In genomic region chr6:29941006-29941405, GRCh38 we compare ENCODE assay signal across 11 cellular contexts. TPM values are rescaled to one million over a fixed set of nuclear protein-coding genes. Genes with fewer than 3 reads are reported as not detected.
A peak's percentile ranks its signal among the peaks of the same experiment; 100 is the strongest.
DNase-seq lines count a peak whose midpoint lies in the region; ATAC-seq and TF ChIP-seq lines count a peak whose summit lies in the region.
"Had no signal": no experiment of that assay in that cellular context is flagged by ENCODE, and none has a peak within 500 bp of the region (broad histone marks: within the 10 kb centered on the region; RNA-seq: fewer than 3 reads in every experiment).

No MANE protein-coding gene starts in this region.

- H3K4me2 ChIP-seq in DND-41 (ENCODE audit: insufficient read depth, low read length) (peak overlapping the region; percentile 71; the same call in 1 of the 2 replicates), osteoblast (ENCODE audit: insufficient read depth, low read length) (no peak overlapping the region)

- H3K36me3 Mint-ChIP-seq in dendritic cell treated with granulocyte-macrophage colony-stimulating factor and Interleukin-4, amounts not matched to agents 40 ng/mL and 50 ng/mL, for 4 days (ENCODE audit: low read depth) = peaks cover 44% of the 10 kb centered on the region

- no peak overlapping the region for H3K9ac ChIP-seq in DND-41 (ENCODE audit: low read depth, low read length)

- H3K9me3 Mint-ChIP-seq in dendritic cell treated with granulocyte-macrophage colony-stimulating factor and Interleukin-4, amounts not matched to agents 40 ng/mL and 50 ng/mL, for 4 days = no peaks in the 10 kb centered on the region

- DNase-seq in DND-41 = no peak
- peak; percentile 62 for DNase-seq in M059J (ENCODE audit: low read depth)
- no peak for DNase-seq in osteoblast (ENCODE audit: insufficient read length, low spot score, missing footprints)
- DNase-seq in GM19238 (ENCODE audit: insufficient read length, low spot score) = no peak
- no peak for DNase-seq in anterior cingulate cortex (lab: John Stamatoyannopoulos, UW)
- DNase-seq in NCI-H82 treated with DMSO at 0.1 percent for 48 hours (lab: John Stamatoyannopoulos, UW; ENCODE audit: unreplicated experiment) = no peak
- DNase-seq: NCI-H1417, NCI-H69 had no signal

- peak overlapping the region; percentile 96 for H3K27ac Mint-ChIP-seq in dendritic cell treated with granulocyte-macrophage colony-stimulating factor and Interleukin-4, amounts not matched to agents 40 ng/mL and 50 ng/mL, for 4 days

- intact Hi-C loops in dendritic cell treated with granulocyte-macrophage colony-stimulating factor and Interleukin-4, amounts not matched to agents 40 ng/mL and 50 ng/mL, for 4 days (cut with micrococcal nuclease) = loop anchor here (5.0 to 10.0 kb wide), 2 partner anchors 36 to 124 kb away; partner anchors contain the start of genes POLR1H and PPP1R11

- H3K27me3 Mint-ChIP-seq in dendritic cell treated with granulocyte-macrophage colony-stimulating factor and Interleukin-4, amounts not matched to agents 40 ng/mL and 50 ng/mL, for 4 days = peaks cover 2% of the 10 kb centered on the region

- peak overlapping the region; percentile 34 for H3K4me3 Mint-ChIP-seq in dendritic cell treated with granulocyte-macrophage colony-stimulating factor and Interleukin-4, amounts not matched to agents 40 ng/mL and 50 ng/mL, for 4 days

- TF ChIP-seq CTCF in DND-41 (IDR thresholded peaks at IDR 0.05; ENCODE audit: borderline replicate concordance, extremely low read depth, low read length, poor library complexity, severe bottlenecking) (no peak), osteoblast (IDR thresholded peaks at IDR 0.05; ENCODE audit: extremely low read depth, low read depth, low read length) (no peak)

- H3K27me3 ChIP-seq in DND-41 (ENCODE audit: insufficient read depth, low read length, poor library complexity) (no peaks in the 10 kb centered on the region), osteoblast (ENCODE audit: insufficient read depth, low read length) (no peaks in the 10 kb centered on the region)

- H3K4me3 ChIP-seq in DND-41 (ENCODE audit: low read depth in 1 of 2, low read length in 2 of 2) (no peak overlapping the region), osteoblast (ENCODE audit: insufficient read depth, low read length) (no peak overlapping the region)
- H3K4me3 ChIP-seq: lung had no signal

- H3K36me3 ChIP-seq in DND-41 (ENCODE audit: insufficient read depth, low read length) (peaks cover 14% of the 10 kb centered on the region; the same call in 1 of the 2 replicates), osteoblast (ENCODE audit: insufficient read depth, low read length) (peaks cover 14% of the 10 kb centered on the region)

- H2AFZ ChIP-seq in DND-41 (ENCODE audit: low read depth, low read length) (no peak overlapping the region), osteoblast (ENCODE audit: low read length) (peak overlapping the region; percentile 89)

- H3K4me1 ChIP-seq in DND-41 (ENCODE audit: insufficient read depth, low read length) = peaks cover 16% of the 10 kb centered on the region
- peaks cover 6% of the 10 kb centered on the region for H3K4me1 ChIP-seq in osteoblast (ENCODE audit: insufficient read depth, low read length)

- H3K27ac ChIP-seq in DND-41 (ENCODE audit: low read length) = no peak overlapping the region
- H3K27ac ChIP-seq in osteoblast (ENCODE audit: low read depth, low read length) = no peak overlapping the region

- H3K79me2 ChIP-seq in DND-41 (ENCODE audit: insufficient read depth, low read length) (peaks cover 17% of the 10 kb centered on the region), osteoblast (ENCODE audit: insufficient read depth, low read length) (peaks cover 19% of the 10 kb centered on the region)

- H3K9me3 ChIP-seq in DND-41 (ENCODE audit: insufficient read depth, low read length, severe bottlenecking) = no peaks in the 10 kb centered on the region
- H3K9me3 ChIP-seq in osteoblast (ENCODE audit: low read depth, low read length) = no peaks in the 10 kb centered on the region

- H4K20me1 ChIP-seq in DND-41 (ENCODE audit: insufficient read depth, low read length) (peaks cover 4% of the 10 kb centered on the region), osteoblast (ENCODE audit: insufficient read depth, low read length) (peaks cover 14% of the 10 kb centered on the region)

- peaks cover 52% of the 10 kb centered on the region for H3K4me1 Mint-ChIP-seq in dendritic cell treated with granulocyte-macrophage colony-stimulating factor and Interleukin-4, amounts not matched to agents 40 ng/mL and 50 ng/mL, for 4 days (ENCODE audit: low read depth)

- ATAC-seq in DND-41 (ENCODE audit: insufficient read depth, low read depth) (no peak), HG03378 (IDR thresholded peaks at IDR 0.05; ENCODE audit: unreplicated experiment) (no peak)

RNA-seq across cellular contexts. Expression of gene HLA-A, which starts 1.3 kb away (rescaled TPM):
- total RNA-seq in M059J (2014; rRNA removed; shearing (Covaris generic)) = 1,733 and 2,135 TPM in 2 replicates
- 268 and 292 TPM in 2 replicates for total RNA-seq in osteoblast
